Comparison of ENCODE assay signal across 32 cellular contexts in genomic region chr7:27305854-27306253, GRCh38.
"Had no signal": no experiment of that assay in that cellular context is flagged by ENCODE, and none has a peak within 500 bp of the region (broad histone marks: within the 10 kb centered on the region; RNA-seq: fewer than 3 reads in every experiment).

No MANE protein-coding gene starts in this region.

- H3K4me3 Mint-ChIP-seq: activated B cell treated with CpG ODN at 0.5 μM for 24 hours; activated CD8-positive, alpha-beta memory T cell treated with anti-CD3 and anti-CD28 coated beads, Interleukin-2, amount 10 ng/mL, durations not matched to agents 7 days and 5 days; activated CD8-positive, alpha-beta T cell treated with anti-CD3 and anti-CD28 coated beads, Interleukin-2, amount 10 ng/mL, durations not matched to agents 7 days and 5 days; activated naive CD4-positive, alpha-beta T cell treated with anti-CD3 and anti-CD28 coated beads, Interleukin-2, amount 10 ng/mL, durations not matched to agents 7 days and 5 days; activated naive CD8-positive, alpha-beta T cell treated with anti-CD3 and anti-CD28 coated beads, Interleukin-2, amount 10 ng/mL, durations not matched to agents 7 days and 5 days; activated T-cell treated with anti-CD3 and anti-CD28 coated beads, Interleukin-2, amount 50 U/mL, for 24 hours; activated T-cell treated with anti-CD3 and anti-CD28 coated beads, Interleukin-2, amount 50 U/mL, for 72 hours; brain; central memory CD8-positive, alpha-beta T cell; dendritic cell treated with granulocyte-macrophage colony-stimulating factor and Interleukin-4, amounts not matched to agents 40 ng/mL and 50 ng/mL, for 4 days; endodermal cell; T-cell; T-helper 1 cell treated with Interleukin-12 subunit alpha and Interleukin-12 subunit beta and Interleukin-4 antibody, amounts not matched to agents 30 μg/mL and 1 μg/mL, for 36 hours had no signal

- H3K9me3 ChIP-seq: ascending aorta had no signal

- H3K4me3 ChIP-seq: ascending aorta, coronary artery, dorsolateral prefrontal cortex, heart left ventricle had no signal

- H3K36me3 Mint-ChIP-seq: activated CD8-positive, alpha-beta memory T cell treated with anti-CD3 and anti-CD28 coated beads, Interleukin-2, amount 10 ng/mL, durations not matched to agents 7 days and 5 days; activated naive CD4-positive, alpha-beta T cell treated with anti-CD3 and anti-CD28 coated beads, Interleukin-2, amount 10 ng/mL, durations not matched to agents 7 days and 5 days; activated naive CD4-positive, alpha-beta T cell treated with anti-CD3 and anti-CD28 coated beads, Interleukin-2, amount 50 U/mL, for 72 hours; activated naive CD8-positive, alpha-beta T cell treated with anti-CD3 and anti-CD28 coated beads, Interleukin-2, amount 10 ng/mL, durations not matched to agents 7 days and 5 days; brain; T-cell had no signal

- H3K9me3 Mint-ChIP-seq: activated B cell treated with CpG ODN at 0.5 μM for 24 hours; activated naive CD4-positive, alpha-beta T cell treated with anti-CD3 and anti-CD28 coated beads, Interleukin-2, amount 10 ng/mL, durations not matched to agents 7 days and 5 days; activated naive CD4-positive, alpha-beta T cell treated with anti-CD3 and anti-CD28 coated beads, Interleukin-2, amount 50 U/mL, for 72 hours; activated naive CD8-positive, alpha-beta T cell treated with anti-CD3 and anti-CD28 coated beads, Interleukin-2, amount 10 ng/mL, durations not matched to agents 7 days and 5 days; activated T-cell treated with anti-CD3 and anti-CD28 coated beads, Interleukin-2, amount 50 U/mL, for 24 hours; activated T-cell treated with anti-CD3 and anti-CD28 coated beads, Interleukin-2, amount 50 U/mL, for 72 hours; central memory CD8-positive, alpha-beta T cell; dendritic cell treated with granulocyte-macrophage colony-stimulating factor and Interleukin-4, amounts not matched to agents 40 ng/mL and 50 ng/mL, for 4 days; T-cell; T-helper 1 cell treated with Interleukin-12 subunit alpha and Interleukin-12 subunit beta and Interleukin-4 antibody, amounts not matched to agents 30 μg/mL and 1 μg/mL, for 36 hours had no signal

- DNase-seq: activated B cell treated with CpG ODN at 0.5 μM for 24 hours; activated CD4-positive, alpha-beta T cell treated with anti-CD3 and anti-CD28 coated beads for 48 hours; activated CD4-positive, alpha-beta T cell treated with anti-CD3 and anti-CD28 coated beads, Interleukin-2, amount 50 U/mL, for 1 hour; activated CD4-positive, alpha-beta T cell treated with anti-CD3 and anti-CD28 coated beads, Interleukin-2, amount 50 U/mL, for 48 hours; activated CD8-positive, alpha-beta memory T cell treated with anti-CD3 and anti-CD28 coated beads, Interleukin-2, amount 10 ng/mL, durations not matched to agents 7 days and 5 days; activated CD8-positive, alpha-beta memory T cell treated with anti-CD3 and anti-CD28 coated beads, Interleukin-2, amount 50 U/mL, for 48 hours; activated CD8-positive, alpha-beta T cell treated with anti-CD3 and anti-CD28 coated beads, Interleukin-2, amount 10 ng/mL, durations not matched to agents 7 days and 5 days; activated gamma-delta T cell; activated naive CD4-positive, alpha-beta T cell; activated naive CD4-positive, alpha-beta T cell treated with anti-CD3 and anti-CD28 coated beads, Interleukin-2, amount 10 ng/mL, durations not matched to agents 7 days and 5 days; activated naive CD8-positive, alpha-beta T cell treated with anti-CD3 and anti-CD28 coated beads, Interleukin-2, amount 10 ng/mL, durations not matched to agents 7 days and 5 days; activated T-cell treated with anti-CD3 and anti-CD28 coated beads for 4 hours; activated T-cell treated with anti-CD3 and anti-CD28 coated beads, Interleukin-2, amount 50 U/mL, for 24 hours; activated T-cell treated with anti-CD3 and anti-CD28 coated beads, Interleukin-2, amount 50 U/mL, for 72 hours; dorsolateral prefrontal cortex; effector memory CD4-positive, alpha-beta T cell; endodermal cell; foreskin fibroblast; glutamatergic neuron; heart left ventricle; T-cell; T-helper 9 cell; WERI-Rb-1 had no signal

- ATAC-seq: activated CD4-positive, CD25-positive, alpha-beta regulatory T cell treated with anti-CD3 and anti-CD28 coated beads, Interleukin-2, amount 50 U/mL, for 24 hours; activated CD8-positive, alpha-beta memory T cell treated with anti-CD3 and anti-CD28 coated beads, Interleukin-2, amount 10 ng/mL, durations not matched to agents 7 days and 5 days; activated CD8-positive, alpha-beta T cell treated with anti-CD3 and anti-CD28 coated beads, Interleukin-2, amount 10 ng/mL, durations not matched to agents 7 days and 5 days; activated naive CD4-positive, alpha-beta T cell treated with anti-CD3 and anti-CD28 coated beads, Interleukin-2, amount 50 U/mL, for 72 hours; activated T-cell treated with anti-CD3 and anti-CD28 coated beads, Interleukin-2, amount 50 U/mL, for 72 hours; esophagus mucosa; heart left ventricle; T-cell had no signal

- H3K27ac ChIP-seq: ascending aorta, coronary artery, dorsolateral prefrontal cortex, heart left ventricle, WERI-Rb-1 had no signal

- H3K4me1 ChIP-seq: ascending aorta, heart left ventricle had no signal

- H3K27me3 ChIP-seq: ascending aorta had no signal

- H3K4me1 Mint-ChIP-seq: activated B cell treated with CpG ODN at 0.5 μM for 24 hours; activated CD8-positive, alpha-beta memory T cell treated with anti-CD3 and anti-CD28 coated beads, Interleukin-2, amount 10 ng/mL, durations not matched to agents 7 days and 5 days; activated naive CD4-positive, alpha-beta T cell treated with anti-CD3 and anti-CD28 coated beads, Interleukin-2, amount 10 ng/mL, durations not matched to agents 7 days and 5 days; activated naive CD8-positive, alpha-beta T cell treated with anti-CD3 and anti-CD28 coated beads, Interleukin-2, amount 10 ng/mL, durations not matched to agents 7 days and 5 days; brain; central memory CD8-positive, alpha-beta T cell; endodermal cell; T-cell had no signal

- H3K27ac Mint-ChIP-seq: activated B cell treated with CpG ODN at 0.5 μM for 24 hours; activated CD8-positive, alpha-beta memory T cell treated with anti-CD3 and anti-CD28 coated beads, Interleukin-2, amount 10 ng/mL, durations not matched to agents 7 days and 5 days; activated CD8-positive, alpha-beta T cell treated with anti-CD3 and anti-CD28 coated beads, Interleukin-2, amount 10 ng/mL, durations not matched to agents 7 days and 5 days; activated naive CD4-positive, alpha-beta T cell treated with anti-CD3 and anti-CD28 coated beads, Interleukin-2, amount 10 ng/mL, durations not matched to agents 7 days and 5 days; activated naive CD4-positive, alpha-beta T cell treated with anti-CD3 and anti-CD28 coated beads, Interleukin-2, amount 50 U/mL, for 72 hours; activated naive CD8-positive, alpha-beta T cell treated with anti-CD3 and anti-CD28 coated beads, Interleukin-2, amount 10 ng/mL, durations not matched to agents 7 days and 5 days; activated T-cell treated with anti-CD3 and anti-CD28 coated beads, Interleukin-2, amount 50 U/mL, for 24 hours; activated T-cell treated with anti-CD3 and anti-CD28 coated beads, Interleukin-2, amount 50 U/mL, for 72 hours; brain; dendritic cell treated with granulocyte-macrophage colony-stimulating factor and Interleukin-4, amounts not matched to agents 40 ng/mL and 50 ng/mL, for 4 days; endodermal cell; T-cell; T-helper 1 cell treated with Interleukin-12 subunit alpha and Interleukin-12 subunit beta and Interleukin-4 antibody, amounts not matched to agents 30 μg/mL and 1 μg/mL, for 36 hours had no signal

- H3K36me3 ChIP-seq: ascending aorta, heart left ventricle, WERI-Rb-1 had no signal
